In the genomic region with DNA sequence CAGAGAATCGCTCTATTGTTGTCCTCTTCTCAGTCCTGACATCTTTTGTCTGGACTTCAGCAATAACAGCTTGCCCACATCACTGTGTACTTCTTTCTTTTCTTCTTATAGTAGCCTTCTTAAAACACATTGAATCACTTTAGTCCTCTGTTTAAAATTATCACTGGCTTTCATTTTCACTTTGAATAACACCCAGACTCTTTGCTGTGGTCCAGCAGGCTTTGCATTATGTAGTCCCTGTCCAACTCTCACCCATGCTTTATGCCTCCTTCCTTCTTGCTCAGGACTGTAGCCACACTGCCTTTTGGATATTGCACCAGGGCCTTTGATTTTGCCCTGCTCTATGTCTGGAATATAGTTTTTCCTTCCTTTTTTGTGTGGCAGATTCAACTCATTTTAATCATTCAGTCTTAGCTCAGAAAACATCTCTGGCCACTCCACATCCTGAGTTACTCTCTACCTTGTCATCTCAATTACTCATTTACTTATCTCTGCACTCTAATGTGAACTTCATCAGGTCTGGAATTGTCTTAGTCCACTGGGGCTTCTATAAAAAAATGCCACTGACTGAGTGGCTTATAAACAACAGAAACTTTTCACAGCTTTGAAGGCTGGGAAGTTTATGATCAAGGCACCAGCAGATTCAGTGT, we compare ENCODE assay signal across 11 cellular contexts.
A peak's percentile ranks its signal among the peaks of the same experiment; 100 is the strongest.
DNase-seq lines count a peak whose midpoint lies in the region; ATAC-seq and TF ChIP-seq lines count a peak whose summit lies in the region.
"Had no signal": no experiment of that assay in that cellular context is flagged by ENCODE, and none has a peak within 500 bp of the region (broad histone marks: within the 10 kb centered on the region; RNA-seq: fewer than 3 reads in every experiment).

No MANE protein-coding gene starts in this region.

- no peaks in the 10 kb centered on the region for H3K9me3 Mint-ChIP-seq in progenitor cell of endocrine pancreas (ENCODE audit: low read depth)

- H3K9me3 ChIP-seq in right lobe of liver (no peaks in the 10 kb centered on the region), mammary epithelial cell (replicated peaks; ENCODE audit: insufficient read depth, low read length) (no peaks in the 10 kb centered on the region)
- H3K9me3 ChIP-seq: body of pancreas had no signal

- H3K36me3 ChIP-seq in right lobe of liver, result no peaks in the 10 kb centered on the region
- no peaks in the 10 kb centered on the region for H3K36me3 ChIP-seq in mammary epithelial cell (ENCODE audit: insufficient read depth, low read length)

- no peak for TF ChIP-seq CTCF in choroid plexus epithelial cell (conservative IDR thresholded peaks at IDR 0.05; ENCODE audit: low read depth, low read length)
- no peak for TF ChIP-seq CTCF in progenitor cell of endocrine pancreas (IDR thresholded peaks at IDR 0.05; ENCODE audit: unreplicated experiment)
- no peak for TF ChIP-seq CTCF in right lobe of liver (IDR thresholded peaks at IDR 0.05)
- no peak for TF ChIP-seq CTCF in mammary epithelial cell (conservative IDR thresholded peaks at IDR 0.05 in 1 of 2, IDR thresholded peaks at IDR 0.05 in 1 of 2; ENCODE audit: extremely low read depth in 1 of 2, insufficient read depth in 1 of 2, low read depth in 1 of 2, low read length in 2 of 2)

- H2AFZ ChIP-seq in mammary epithelial cell (ENCODE audit: low read depth, low read length), result no peak overlapping the region

- in situ Hi-C loops in KBM-7 (cut with MboI; ENCODE audit: low pct_unique_long_range_greater_than_20kb, low sequenced_read_pairs), result no loop called here
- in situ Hi-C loops in mammary epithelial cell (cut with MboI; ENCODE audit: low sequenced_read_pairs in 2 of 2), result no loop called here

- no peaks in the 10 kb centered on the region for H3K4me1 ChIP-seq in right lobe of liver
- H3K4me1 ChIP-seq in mammary epithelial cell (ENCODE audit: insufficient read depth, low read length), result no peaks in the 10 kb centered on the region
- H3K4me1 ChIP-seq: body of pancreas had no signal

- TF ChIP-seq POLR2A in right lobe of liver (IDR thresholded peaks at IDR 0.05), result no peak

- H3K27me3 Mint-ChIP-seq in progenitor cell of endocrine pancreas, result no peaks in the 10 kb centered on the region

- 100% methylated on average over 1 of the region's 1 CpG for WGBS in right lobe of liver (ENCODE audit: insufficient coverage, low coverage, low lambda C conversion rate, missing lambda C conversion rate)
- WGBS in mammary epithelial cell (ENCODE audit: low coverage, missing lambda C conversion rate), result 83% methylated on average over 1 of the region's 1 CpG

- H3K27me3 ChIP-seq in right lobe of liver, result no peaks in the 10 kb centered on the region
- no peaks in the 10 kb centered on the region for H3K27me3 ChIP-seq in mammary epithelial cell (ENCODE audit: insufficient read depth, low read length)
- H3K27me3 ChIP-seq: body of pancreas had no signal

- ATAC-seq in GM18511 (IDR thresholded peaks at IDR 0.05; ENCODE audit: unreplicated experiment), result peak; percentile 96
- peak; percentile 99 for ATAC-seq in GM21526 (IDR thresholded peaks at IDR 0.05; ENCODE audit: low FRiP score, unreplicated experiment)
- ATAC-seq in HG03196 (IDR thresholded peaks at IDR 0.05; ENCODE audit: unreplicated experiment), result peak; percentile 98
- no peak for ATAC-seq in right lobe of liver
- ATAC-seq: body of pancreas had no signal

- no peaks in the 10 kb centered on the region for H3K36me3 Mint-ChIP-seq in progenitor cell of endocrine pancreas (ENCODE audit: insufficient read depth)
- H3K36me3 Mint-ChIP-seq: naive B cell had no signal

- peak; percentile 6 for DNase-seq in choroid plexus epithelial cell (ENCODE audit: low read depth)
- no peak for DNase-seq in KBM-7
- DNase-seq in progenitor cell of endocrine pancreas (ENCODE audit: low spot score, unreplicated experiment), result no peak
- DNase-seq in right lobe of liver, result no peak
- no peak for DNase-seq in mammary epithelial cell
- DNase-seq: body of pancreas, naive B cell, NCI-H526 treated with DMSO at 0.1 percent for 48 hours had no signal

- no peaks in the 10 kb centered on the region for H3K79me2 ChIP-seq in mammary epithelial cell (ENCODE audit: insufficient read depth, low read length)

- intact Hi-C loops in right lobe of liver (cut with DNase I) (no loop called here), mammary epithelial cell (cut with micrococcal nuclease) (no loop called here)

- no peak overlapping the region for H3K4me2 ChIP-seq in mammary epithelial cell (ENCODE audit: insufficient read depth, low read depth, low read length)

- H4K20me1 ChIP-seq in mammary epithelial cell (ENCODE audit: insufficient read depth, low read length), result no peaks in the 10 kb centered on the region

- H3K9ac ChIP-seq in mammary epithelial cell (ENCODE audit: insufficient read depth, low read length), result no peak overlapping the region

- no peak overlapping the region for H3K27ac Mint-ChIP-seq in progenitor cell of endocrine pancreas
- H3K27ac Mint-ChIP-seq: naive B cell had no signal

- H3K4me1 Mint-ChIP-seq in progenitor cell of endocrine pancreas (ENCODE audit: low read depth), result no peaks in the 10 kb centered on the region

- dilution Hi-C loops in mammary epithelial cell (cut with HindIII; ENCODE audit: low sequenced_read_pairs), result loop anchor here (5.0 kb wide), 1 partner anchor 67 kb away; no protein-coding TSS in a partner anchor

- CTCF ChIA-PET in mammary epithelial cell (lab: Charles Lee; ENCODE audit: low non-redundant PET), result no interaction called here

- no peak overlapping the region for H3K27ac ChIP-seq in right lobe of liver
- no peak overlapping the region for H3K27ac ChIP-seq in mammary epithelial cell (ENCODE audit: insufficient read depth, low read depth, low read length)
- H3K27ac ChIP-seq: body of pancreas had no signal

- BruUV-seq in mammary epithelial cell (replicated peaks; lab: Mats Ljungman, UMichigan), result no TSS peak

- no peak overlapping the region for H3K4me3 Mint-ChIP-seq in progenitor cell of endocrine pancreas (ENCODE audit: low read depth)

- H3K4me3 ChIP-seq in choroid plexus epithelial cell (ENCODE audit: low read depth, low read length) (no peak overlapping the region), right lobe of liver (no peak overlapping the region), mammary epithelial cell (replicated peaks in 1 of 3; ENCODE audit: insufficient read depth in 1 of 3, low read depth in 2 of 3, low read length in 3 of 3) (no peak overlapping the region)
- H3K4me3 ChIP-seq: body of pancreas had no signal

Comparison
In these comparisons a context has a peak if more than half of its experiments do, and no peak if none do; other contexts are left out.
1. ATAC-seq: peak in GM18511 (single experiment), GM21526 (single experiment) and HG03196 (single experiment); none in right lobe of liver (0 of 4).